ENCODE assay signal across 13 cellular contexts in genomic region chr21:44485796-44486195, GRCh38. TPM values are rescaled to one million over a fixed set of nuclear protein-coding genes. Genes with fewer than 3 reads are reported as not detected.
A peak's percentile ranks its signal among the peaks of the same experiment; 100 is the strongest.
DNase-seq lines count a peak whose midpoint lies in the region; ATAC-seq and TF ChIP-seq lines count a peak whose summit lies in the region.
"Had no signal": no experiment of that assay in that cellular context is flagged by ENCODE, and none has a peak within 500 bp of the region (broad histone marks: within the 10 kb centered on the region; RNA-seq: fewer than 3 reads in every experiment).

No MANE protein-coding gene starts in this region.

- peak; percentile 23 for ATAC-seq in stimulated activated naive CD8-positive, alpha-beta T cell treated with anti-CD3 and anti-CD28 coated beads, Interleukin-15, amount 100 ng/mL, for 72 hours
- ATAC-seq in stimulated activated naive CD8-positive, alpha-beta T cell treated with anti-CD3 and anti-CD28 coated beads, Interleukin-15, Interleukin-2, amounts not matched to agents 100 U/mL and 50 U/mL, for 24 hours, result no peak
- ATAC-seq in naive B cell (ENCODE audit: low read depth in 2 of 2), result no peak

- H3K36me3 Mint-ChIP-seq in naive B cell, result no peaks in the 10 kb centered on the region
- H3K36me3 Mint-ChIP-seq in activated CD4-positive, alpha-beta memory T cell treated with anti-CD3 and anti-CD28 coated beads, Interleukin-2, amount 10 ng/mL, durations not matched to agents 7 days and 5 days (ENCODE audit: low read depth), result no peaks in the 10 kb centered on the region
- H3K36me3 Mint-ChIP-seq in activated naive CD4-positive, alpha-beta T cell treated with anti-CD3 and anti-CD28 coated beads for 36 hours (ENCODE audit: low read depth), result no peaks in the 10 kb centered on the region

- H3K9me3 Mint-ChIP-seq in stimulated activated naive CD8-positive, alpha-beta T cell treated with anti-CD3 and anti-CD28 coated beads, Interleukin-15, amount 100 ng/mL, for 72 hours, result no peaks in the 10 kb centered on the region
- peaks cover 0 to 8% (median 6%) of the 10 kb centered on the region in 7 donors for H3K9me3 Mint-ChIP-seq in naive B cell
- H3K9me3 Mint-ChIP-seq in activated CD4-positive, alpha-beta memory T cell treated with anti-CD3 and anti-CD28 coated beads, Interleukin-2, amount 10 ng/mL, durations not matched to agents 7 days and 5 days, result no peaks in the 10 kb centered on the region
- no peaks in the 10 kb centered on the region for H3K9me3 Mint-ChIP-seq in activated naive CD4-positive, alpha-beta T cell treated with anti-CD3 and anti-CD28 coated beads for 36 hours

- no peaks in the 10 kb centered on the region for H3K4me1 ChIP-seq in colonic mucosa
- H3K4me1 ChIP-seq: prostate gland had no signal

- H3K9ac ChIP-seq in colonic mucosa (ENCODE audit: low read depth in 2 of 2, low read length in 2 of 2), result no peak overlapping the region

- H3K27ac Mint-ChIP-seq in stimulated activated naive CD8-positive, alpha-beta T cell treated with anti-CD3 and anti-CD28 coated beads, Interleukin-15, amount 100 ng/mL, for 72 hours, result no peak overlapping the region
- H3K27ac Mint-ChIP-seq in naive B cell, result peak overlapping the region in 1 of 6 donors; percentile 53
- no peak overlapping the region for H3K27ac Mint-ChIP-seq in activated CD4-positive, alpha-beta memory T cell treated with anti-CD3 and anti-CD28 coated beads, Interleukin-2, amount 10 ng/mL, durations not matched to agents 7 days and 5 days
- H3K27ac Mint-ChIP-seq in activated naive CD4-positive, alpha-beta T cell treated with anti-CD3 and anti-CD28 coated beads for 36 hours, result no peak overlapping the region

- peaks cover 7% of the 10 kb centered on the region for H3K27me3 Mint-ChIP-seq in stimulated activated naive CD8-positive, alpha-beta T cell treated with anti-CD3 and anti-CD28 coated beads, Interleukin-15, amount 100 ng/mL, for 72 hours
- peaks cover 6 to 16% (median 7%) of the 10 kb centered on the region in 3 donors for H3K27me3 Mint-ChIP-seq in naive B cell
- H3K27me3 Mint-ChIP-seq in activated CD4-positive, alpha-beta memory T cell treated with anti-CD3 and anti-CD28 coated beads, Interleukin-2, amount 10 ng/mL, durations not matched to agents 7 days and 5 days, result peaks cover 10% of the 10 kb centered on the region
- no peaks in the 10 kb centered on the region for H3K27me3 Mint-ChIP-seq in activated naive CD4-positive, alpha-beta T cell treated with anti-CD3 and anti-CD28 coated beads for 36 hours (ENCODE audit: low read depth)

- no peak overlapping the region for H3K27ac ChIP-seq in colonic mucosa
- H3K27ac ChIP-seq in RWPE1, result no peak overlapping the region
- H3K27ac ChIP-seq: brain microvascular endothelial cell, prostate gland had no signal

- H3K9me3 ChIP-seq in colonic mucosa, result no peaks in the 10 kb centered on the region
- H3K9me3 ChIP-seq: prostate gland had no signal

- peak overlapping the region; percentile 65 to 67 for H3K4me3 Mint-ChIP-seq in stimulated activated naive CD8-positive, alpha-beta T cell treated with anti-CD3 and anti-CD28 coated beads, Interleukin-15, amount 100 ng/mL, for 72 hours
- H3K4me3 Mint-ChIP-seq in naive B cell, result peak overlapping the region in 6 of 8 donors; percentile 26 to 90 (median 74)
- H3K4me3 Mint-ChIP-seq in activated CD4-positive, alpha-beta memory T cell treated with anti-CD3 and anti-CD28 coated beads, Interleukin-2, amount 10 ng/mL, durations not matched to agents 7 days and 5 days, result no peak overlapping the region
- no peak overlapping the region for H3K4me3 Mint-ChIP-seq in activated naive CD4-positive, alpha-beta T cell treated with anti-CD3 and anti-CD28 coated beads for 36 hours

- DNase-seq in stimulated activated naive CD8-positive, alpha-beta T cell treated with anti-CD3 and anti-CD28 coated beads, Interleukin-15, amount 100 ng/mL, for 72 hours, result no peak
- no peak for DNase-seq in stimulated activated naive CD8-positive, alpha-beta T cell treated with anti-CD3 and anti-CD28 coated beads, Interleukin-15, Interleukin-2, amounts not matched to agents 100 U/mL and 50 U/mL, for 24 hours
- DNase-seq in colonic mucosa (no peak), naive B cell (no peak), RWPE1 (ENCODE audit: low spot score) (no peak), NCI-H2227 treated with DMSO at 0.1 percent for 48 hours (lab: John Stamatoyannopoulos, UW) (no peak)
- no peak for DNase-seq in activated CD4-positive, alpha-beta memory T cell treated with anti-CD3 and anti-CD28 coated beads, Interleukin-2, amount 10 ng/mL, durations not matched to agents 7 days and 5 days
- no peak for DNase-seq in activated naive CD4-positive, alpha-beta T cell treated with anti-CD3 and anti-CD28 coated beads for 36 hours
- DNase-seq: brain microvascular endothelial cell, GF-D8 had no signal

- no peaks in the 10 kb centered on the region for H3K27me3 ChIP-seq in colonic mucosa
- H3K27me3 ChIP-seq: brain microvascular endothelial cell had no signal

- H3K4me3 ChIP-seq in colonic mucosa, result peak overlapping the region; percentile 1
- H3K4me3 ChIP-seq: prostate gland had no signal

- POLR2A ChIA-PET in RWPE1 (lab: Yijun Ruan, JAX; ENCODE audit: low non-redundant PET), result no interaction called here
- POLR2A ChIA-PET in activated CD4-positive, alpha-beta memory T cell treated with anti-CD3 and anti-CD28 coated beads, Interleukin-2, amount 10 ng/mL, durations not matched to agents 7 days and 5 days (lab: Charles Lee), result no interaction called here

- no peaks in the 10 kb centered on the region for H3K36me3 ChIP-seq in colonic mucosa
- H3K36me3 ChIP-seq: brain microvascular endothelial cell, prostate gland had no signal

- intact Hi-C loops in colonic mucosa (cut with DNase I), result no loop called here
- intact Hi-C loops in activated naive CD4-positive, alpha-beta T cell treated with anti-CD3 and anti-CD28 coated beads for 36 hours (cut with micrococcal nuclease), result loop anchor here (10.0 kb wide), 1 partner anchor 151 kb away; the partner anchor contains the start of gene CFAP410

- H3K4me1 Mint-ChIP-seq in stimulated activated naive CD8-positive, alpha-beta T cell treated with anti-CD3 and anti-CD28 coated beads, Interleukin-15, amount 100 ng/mL, for 72 hours, result peaks cover 8% of the 10 kb centered on the region
- peaks cover 0 to 7% (median 3%) of the 10 kb centered on the region in 3 donors for H3K4me1 Mint-ChIP-seq in naive B cell
- H3K4me1 Mint-ChIP-seq in activated CD4-positive, alpha-beta memory T cell treated with anti-CD3 and anti-CD28 coated beads, Interleukin-2, amount 10 ng/mL, durations not matched to agents 7 days and 5 days, result no peaks in the 10 kb centered on the region
- H3K4me1 Mint-ChIP-seq in activated naive CD4-positive, alpha-beta T cell treated with anti-CD3 and anti-CD28 coated beads for 36 hours (ENCODE audit: low read depth), result peaks cover 3% of the 10 kb centered on the region

- no peak for TF ChIP-seq CTCF in colonic mucosa (IDR thresholded peaks at IDR 0.05)
- no peak for TF ChIP-seq CTCF in RWPE1 (conservative IDR thresholded peaks at IDR 0.05; ENCODE audit: low read depth)

- CTCF ChIA-PET in RWPE1 (lab: Yijun Ruan, JAX), result interaction anchor here (0.8 kb wide), 1 partner anchor 225 kb away, joined by 4 read pairs; no protein-coding TSS in a partner anchor
- CTCF ChIA-PET in activated CD4-positive, alpha-beta memory T cell treated with anti-CD3 and anti-CD28 coated beads, Interleukin-2, amount 10 ng/mL, durations not matched to agents 7 days and 5 days (lab: Charles Lee), result interaction anchor here (1.0 kb wide), 1 partner anchor 147 kb away, joined by 3 read pairs; the partner anchor contains the start of gene CFAP410
- CTCF ChIA-PET in activated naive CD4-positive, alpha-beta T cell treated with anti-CD3 and anti-CD28 coated beads for 36 hours (lab: Charles Lee), result no interaction called here

RNA-seq across cellular contexts. Expression of gene LRRC3, which starts 30.5 kb away (rescaled TPM):
- total RNA-seq in colonic mucosa, result 1 to 10 TPM; 2.0 to 2.7 TPM
- 1 to 10 TPM in 1 of 6 donors, under 1 TPM in 5; 0.12 to 2.0 (median 0.64) TPM for polyA plus RNA-seq in naive B cell (ENCODE audit: low read depth in 6 of 6)
- 1 to 10 TPM; 3.7 to 3.8 TPM for total RNA-seq in activated CD4-positive, alpha-beta memory T cell treated with anti-CD3 and anti-CD28 coated beads, Interleukin-2, amount 10 ng/mL, durations not matched to agents 7 days and 5 days
- total RNA-seq in activated naive CD4-positive, alpha-beta T cell treated with anti-CD3 and anti-CD28 coated beads for 36 hours, result 1 to 10 TPM; 2.5 to 2.8 TPM

RNA-seq across cellular contexts. Expression of gene KRTAP10-1, which starts 54.2 kb away (rescaled TPM):
- total RNA-seq in colonic mucosa, result not detected
- polyA plus RNA-seq in naive B cell (ENCODE audit: low read depth in 6 of 6), result not detected
- total RNA-seq in activated CD4-positive, alpha-beta memory T cell treated with anti-CD3 and anti-CD28 coated beads, Interleukin-2, amount 10 ng/mL, durations not matched to agents 7 days and 5 days, result not detected
- not detected for total RNA-seq in activated naive CD4-positive, alpha-beta T cell treated with anti-CD3 and anti-CD28 coated beads for 36 hours
- total RNA-seq: kidney epithelial cell, prostate gland, temporal lobe had no signal

Comparison
In these comparisons a context has a peak if more than half of its experiments do, and no peak if none do; other contexts are left out.
1. H3K4me3 Mint-ChIP-seq: peak in stimulated activated naive CD8-positive, alpha-beta T cell treated with anti-CD3 and anti-CD28 coated beads, Interleukin-15, amount 100 ng/mL, for 72 hours (2 of 2) and naive B cell (6 of 8); none in activated CD4-positive, alpha-beta memory T cell treated with anti-CD3 and anti-CD28 coated beads, Interleukin-2, amount 10 ng/mL, durations not matched to agents 7 days and 5 days (single experiment) and activated naive CD4-positive, alpha-beta T cell treated with anti-CD3 and anti-CD28 coated beads for 36 hours (single experiment).